10 cellular contexts compared by ENCODE assay signal in the genomic region with DNA sequence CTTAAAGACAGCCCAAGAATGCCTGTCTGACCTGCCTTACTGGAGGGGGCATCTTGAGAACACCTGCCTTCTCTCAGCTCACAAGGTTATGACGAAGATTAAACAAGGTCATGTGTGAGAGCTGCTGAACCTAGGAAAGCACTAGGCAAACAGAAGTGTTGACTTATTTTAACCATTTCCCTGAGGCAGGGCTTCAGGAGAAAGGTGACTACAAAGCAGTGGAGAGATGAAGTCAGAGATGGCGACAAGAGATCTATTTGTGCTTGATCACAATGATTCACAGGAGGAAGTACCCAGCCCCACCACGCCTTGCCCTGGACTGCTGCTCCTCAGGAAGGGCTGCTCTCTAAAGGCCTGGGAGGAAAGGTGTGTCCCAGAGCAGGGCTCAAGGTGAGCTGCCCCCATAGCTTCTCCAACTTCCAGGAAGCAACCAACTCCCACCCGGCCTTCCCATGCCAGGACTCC. TPM values are rescaled to one million over a fixed set of nuclear protein-coding genes. Genes with fewer than 3 reads are reported as not detected.
DNase-seq lines count a peak whose midpoint lies in the region; ATAC-seq and TF ChIP-seq lines count a peak whose summit lies in the region.
"Had no signal": no experiment of that assay in that cellular context is flagged by ENCODE, and none has a peak within 500 bp of the region (broad histone marks: within the 10 kb centered on the region; RNA-seq: fewer than 3 reads in every experiment).

No MANE protein-coding gene starts in this region.

- CTCF ChIA-PET in activated naive CD4-positive, alpha-beta T cell treated with anti-CD3 and anti-CD28 coated beads, Interleukin-2, amount 10 ng/mL, durations not matched to agents 7 days and 5 days (lab: Charles Lee): interaction anchor here (0.6 to 6.6 kb wide), 14 partner anchors 10 to 292 kb away, joined by 3 to 76 read pairs (median 4); partner anchors contain the start of gene SFR1
- CTCF ChIA-PET in activated CD4-positive, alpha-beta memory T cell treated with anti-CD3 and anti-CD28 coated beads for 36 hours (lab: Charles Lee): interaction anchor here (0.7 to 4.7 kb wide), 14 partner anchors 7 to 384 kb away, joined by 3 to 30 read pairs (median 4); partner anchors contain the start of gene SFR1

- peak; percentile 32 to 86 for ATAC-seq in upper lobe of left lung (ENCODE audit: low FRiP score in 2 of 2)

- H3K4me3 Mint-ChIP-seq in activated naive CD4-positive, alpha-beta T cell treated with anti-CD3 and anti-CD28 coated beads, Interleukin-2, amount 10 ng/mL, durations not matched to agents 7 days and 5 days: no peak overlapping the region
- H3K4me3 Mint-ChIP-seq in activated CD4-positive, alpha-beta memory T cell treated with anti-CD3 and anti-CD28 coated beads for 36 hours: no peak overlapping the region

- WGBS in upper lobe of left lung, 2 donors: 33 to 34% methylated on average over 4 of the region's 4 CpGs

- H3K36me3 Mint-ChIP-seq in activated naive CD4-positive, alpha-beta T cell treated with anti-CD3 and anti-CD28 coated beads, Interleukin-2, amount 10 ng/mL, durations not matched to agents 7 days and 5 days: peaks cover 70% of the 10 kb centered on the region
- H3K36me3 Mint-ChIP-seq in activated CD4-positive, alpha-beta memory T cell treated with anti-CD3 and anti-CD28 coated beads for 36 hours: peaks cover 32% of the 10 kb centered on the region

- H3K9me3 Mint-ChIP-seq in activated naive CD4-positive, alpha-beta T cell treated with anti-CD3 and anti-CD28 coated beads, Interleukin-2, amount 10 ng/mL, durations not matched to agents 7 days and 5 days: no peaks in the 10 kb centered on the region
- no peaks in the 10 kb centered on the region for H3K9me3 Mint-ChIP-seq in activated CD4-positive, alpha-beta memory T cell treated with anti-CD3 and anti-CD28 coated beads for 36 hours

- TF ChIP-seq POLR2A in upper lobe of left lung (IDR thresholded peaks at IDR 0.05): no peak

- no peaks in the 10 kb centered on the region for H3K27me3 ChIP-seq in upper lobe of left lung
- H3K27me3 ChIP-seq: BLaER1 treated with 17β-estradiol and CSF1 and Interleukin-3, amounts not matched to agents 10 nM and 100 nM had no signal

- H3K36me3 ChIP-seq in upper lobe of left lung: peaks cover 3 to 41% (median 22%) of the 10 kb centered on the region in 4 donors

- H3K27ac Mint-ChIP-seq in activated naive CD4-positive, alpha-beta T cell treated with anti-CD3 and anti-CD28 coated beads, Interleukin-2, amount 10 ng/mL, durations not matched to agents 7 days and 5 days: peak overlapping the region; percentile 72
- H3K27ac Mint-ChIP-seq in activated CD4-positive, alpha-beta memory T cell treated with anti-CD3 and anti-CD28 coated beads for 36 hours: peak overlapping the region; percentile 80

- DNase-seq in activated naive CD4-positive, alpha-beta T cell treated with anti-CD3 and anti-CD28 coated beads, Interleukin-2, amount 10 ng/mL, durations not matched to agents 7 days and 5 days: peak; percentile 32
- DNase-seq in activated naive CD4-positive, alpha-beta T cell treated with Interleukin-2 at 50 U/mL for 16 hours: no peak
- DNase-seq in activated CD4-positive, alpha-beta memory T cell treated with anti-CD3 and anti-CD28 coated beads for 36 hours: peak; percentile 66
- peak; percentile 92 for DNase-seq in kidney tubule cell (ENCODE audit: low spot score)
- peak in 1 of 2 donors; percentile 84 for DNase-seq in upper lobe of left lung
- no peak for DNase-seq in NCI-H1930 (lab: John Stamatoyannopoulos, UW)
- no peak for DNase-seq in NCI-H226
- no peak for DNase-seq in GM13977 (ENCODE audit: low spot score)
- DNase-seq: SK-N-SH had no signal

- intact Hi-C loops in activated CD4-positive, alpha-beta memory T cell treated with anti-CD3 and anti-CD28 coated beads for 36 hours (cut with micrococcal nuclease): loop anchor here (5.0 kb wide), 1 partner anchor 92 kb away; no protein-coding TSS in a partner anchor

- TF ChIP-seq CTCF in upper lobe of left lung (IDR thresholded peaks at IDR 0.05) (no peak), GM13977 (IDR thresholded peaks at IDR 0.05; ENCODE audit: extremely low read depth, insufficient read depth, missing control alignments) (no peak)

- peaks cover 54 to 72% (median 70%) of the 10 kb centered on the region in 4 donors for H3K4me1 ChIP-seq in upper lobe of left lung

- no peaks in the 10 kb centered on the region for H3K9me3 ChIP-seq in upper lobe of left lung
- H3K9me3 ChIP-seq: BLaER1 treated with 17β-estradiol and CSF1 and Interleukin-3, amounts not matched to agents 10 nM and 100 nM; SK-N-SH had no signal

- peak overlapping the region; percentile 83 to 91 (median 84) for H3K27ac ChIP-seq in upper lobe of left lung

- peaks cover 48% of the 10 kb centered on the region for H3K4me1 Mint-ChIP-seq in activated naive CD4-positive, alpha-beta T cell treated with anti-CD3 and anti-CD28 coated beads, Interleukin-2, amount 10 ng/mL, durations not matched to agents 7 days and 5 days
- peaks cover 66% of the 10 kb centered on the region for H3K4me1 Mint-ChIP-seq in activated CD4-positive, alpha-beta memory T cell treated with anti-CD3 and anti-CD28 coated beads for 36 hours (ENCODE audit: low read depth)

- H3K27me3 Mint-ChIP-seq in activated naive CD4-positive, alpha-beta T cell treated with anti-CD3 and anti-CD28 coated beads, Interleukin-2, amount 10 ng/mL, durations not matched to agents 7 days and 5 days: no peaks in the 10 kb centered on the region
- no peaks in the 10 kb centered on the region for H3K27me3 Mint-ChIP-seq in activated CD4-positive, alpha-beta memory T cell treated with anti-CD3 and anti-CD28 coated beads for 36 hours

- in situ Hi-C loops in GM13977 (cut with MboI; ENCODE audit: low pct_unique_long_range_greater_than_20kb, low sequenced_read_pairs, unreplicated experiment): no loop called here

- POLR2A ChIA-PET in activated CD4-positive, alpha-beta memory T cell treated with anti-CD3 and anti-CD28 coated beads for 36 hours (lab: Charles Lee): interaction anchor here (1.3 to 2.1 kb wide), 3 partner anchors 17 to 231 kb away, joined by 4 to 9 read pairs (median 4); partner anchors contain the start of gene SFR1

- TF ChIP-seq EP300 in upper lobe of left lung (IDR thresholded peaks at IDR 0.05): peak in 2 of 4 donors; percentile 4 to 89

- no peak overlapping the region for H3K4me3 ChIP-seq in upper lobe of left lung
- H3K4me3 ChIP-seq: BLaER1 treated with 17β-estradiol and CSF1 and Interleukin-3, amounts not matched to agents 10 nM and 100 nM had no signal

RNA-seq across cellular contexts. Expression of gene STN1, which starts 27.8 kb away (rescaled TPM):
- total RNA-seq in activated CD4-positive, alpha-beta memory T cell treated with anti-CD3 and anti-CD28 coated beads for 36 hours: 10 to 100 TPM; 56.1 to 57.0 TPM
- 10 to 100 TPM; 36.3 to 71.4 (median 53.4) TPM for total RNA-seq in upper lobe of left lung

RNA-seq across cellular contexts. Expression of gene SH3PXD2A, which starts 34.9 kb away (rescaled TPM):
- 10 to 100 TPM in 1 of 2 experiments, 1 to 10 TPM in 1; 10.0 to 10.3 TPM for total RNA-seq in activated CD4-positive, alpha-beta memory T cell treated with anti-CD3 and anti-CD28 coated beads for 36 hours
- 10 to 100 TPM; 19.6 to 42.2 (median 30.8) TPM for total RNA-seq in upper lobe of left lung

Comparison
In these comparisons a context has a peak if more than half of its experiments do, and no peak if none do; other contexts are left out.
1. DNase-seq: peak in activated naive CD4-positive, alpha-beta T cell treated with anti-CD3 and anti-CD28 coated beads, Interleukin-2, amount 10 ng/mL, durations not matched to agents 7 days and 5 days (single experiment), activated CD4-positive, alpha-beta memory T cell treated with anti-CD3 and anti-CD28 coated beads for 36 hours (single experiment) and kidney tubule cell (single experiment); none in activated naive CD4-positive, alpha-beta T cell treated with Interleukin-2 at 50 U/mL for 16 hours (single experiment), NCI-H1930 (0 of 2), NCI-H226 (single experiment) and GM13977 (single experiment).